8 cellular contexts compared by ENCODE assay signal in the genomic region with DNA sequence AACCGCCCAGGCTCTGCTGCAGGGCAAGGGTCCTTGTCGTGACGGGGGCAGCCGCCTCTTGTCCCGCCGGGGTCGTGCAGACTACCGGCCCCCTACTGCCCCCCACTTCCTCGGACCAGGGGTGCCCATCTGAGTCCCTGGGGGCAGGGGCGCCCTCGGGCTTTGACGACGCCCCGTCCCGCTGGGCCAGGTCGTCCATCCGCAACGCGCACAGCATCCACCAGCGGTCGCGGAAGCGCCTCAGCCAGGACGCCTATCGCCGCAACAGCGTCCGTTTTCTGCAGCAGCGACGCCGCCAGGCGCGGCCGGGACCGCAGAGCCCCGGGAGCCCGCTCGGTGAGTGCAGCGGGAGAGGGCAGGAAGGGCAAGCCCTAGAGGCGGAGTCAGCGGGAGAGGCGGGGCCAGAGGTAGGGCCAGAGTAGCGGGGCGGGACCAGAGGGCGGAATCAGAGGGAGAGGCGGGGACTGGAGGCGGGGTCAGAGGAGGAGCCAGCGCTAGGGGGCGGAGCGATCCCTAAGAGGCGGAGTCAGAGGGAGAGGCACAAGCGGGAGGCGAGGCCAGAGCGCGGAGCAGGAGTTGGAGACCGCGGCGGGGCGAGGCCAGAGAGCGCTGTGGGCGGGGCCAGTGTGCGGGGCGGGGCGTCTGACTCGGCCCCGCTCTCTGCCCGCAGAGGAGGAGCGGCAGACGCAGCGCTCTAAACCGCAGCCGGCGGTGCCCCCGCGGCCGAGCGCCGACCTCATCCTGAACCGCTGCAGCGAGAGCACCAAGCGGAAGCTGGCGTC. TPM values are rescaled to one million over a fixed set of nuclear protein-coding genes. Genes with fewer than 3 reads are reported as not detected.
DNase-seq lines count a peak whose midpoint lies in the region; ATAC-seq and TF ChIP-seq lines count a peak whose summit lies in the region.
"Not testable (repeated sequence)": the region's sequence is repeated elsewhere in the genome, so short reads cannot be mapped to it uniquely, and the experiment has no call there.

No MANE protein-coding gene starts in this region.

- H3K9me3 ChIP-seq in iPS-20b (ENCODE audit: insufficient read depth, low read depth, low read length) = not testable (repeated sequence)

- POLR2A ChIA-PET in AG04449 (lab: Yijun Ruan, JAX); activated B cell treated with CpG ODN at 0.5 μM for 24 hours (lab: Charles Lee): not testable (repeated sequence)

- H3K4me3 Mint-ChIP-seq in activated B cell treated with CpG ODN at 0.5 μM for 24 hours (peak overlapping the region; percentile 52), brain (peak overlapping the region in 4 of 5 experiments; percentile 30 to 72 (median 45))

- TF ChIP-seq CTCF in AG04449 (IDR thresholded peaks at IDR 0.05; ENCODE audit: insufficient read depth, low read length, missing control alignments); activated B cell treated with CpG ODN at 0.5 μM for 24 hours (IDR thresholded peaks at IDR 0.05); brain (conservative IDR thresholded peaks at IDR 0.05): not testable (repeated sequence)

- DNase-seq in AG04449 (ENCODE audit: low read depth, low spot score) = not testable (repeated sequence)
- DNase-seq in NCI-H446 (lab: John Stamatoyannopoulos, UW) (peak; percentile 14 to 64), activated B cell treated with CpG ODN at 0.5 μM for 24 hours (peak; percentile 99)

- H3K36me3 Mint-ChIP-seq in activated B cell treated with CpG ODN at 0.5 μM for 24 hours (ENCODE audit: low read depth); brain: not testable (repeated sequence)

- H3K4me1 ChIP-seq in iPS-20b (ENCODE audit: insufficient read depth, low read length) = not testable (repeated sequence)

- not testable (repeated sequence) for H3K27me3 Mint-ChIP-seq in activated B cell treated with CpG ODN at 0.5 μM for 24 hours, brain

- not testable (repeated sequence) for H3K27ac ChIP-seq in iPS-20b (ENCODE audit: low read length)
- H3K27ac ChIP-seq in skin epidermis = peak overlapping the region in 3 of 21 experiments; percentile 14 to 40 (median 29)

- peak; percentile 84 for ATAC-seq in GM19438 (IDR thresholded peaks at IDR 0.05; ENCODE audit: low read depth, unreplicated experiment)
- ATAC-seq in HG03432 (IDR thresholded peaks at IDR 0.05; ENCODE audit: unreplicated experiment) = peak; percentile 87
- ATAC-seq in activated B cell treated with CpG ODN at 0.5 μM for 24 hours (ENCODE audit: low read depth) = peak; percentile 93

- not testable (repeated sequence) for H3K36me3 ChIP-seq in iPS-20b (ENCODE audit: insufficient read depth, low read depth, low read length)

- H3K27ac Mint-ChIP-seq in activated B cell treated with CpG ODN at 0.5 μM for 24 hours, brain: not testable (repeated sequence)

- H3K4me3 ChIP-seq in AG04449 (ENCODE audit: low read depth, low read length) (peak overlapping the region; percentile 44), iPS-20b (ENCODE audit: low read length) (peak overlapping the region; percentile 40; the same call in 1 of the 2 replicates), skin epidermis (peak overlapping the region; percentile 10 to 34 (median 22))

- intact Hi-C loops in activated B cell treated with CpG ODN at 0.5 μM for 24 hours (cut with micrococcal nuclease) = not testable (repeated sequence)

- not testable (repeated sequence) for H3K9ac ChIP-seq in iPS-20b (ENCODE audit: low read depth, low read length)

- H3K27me3 ChIP-seq in iPS-20b (ENCODE audit: insufficient read depth, low read length) = not testable (repeated sequence)

- H3K4me1 Mint-ChIP-seq in activated B cell treated with CpG ODN at 0.5 μM for 24 hours, brain: not testable (repeated sequence)

- not testable (repeated sequence) for H3K9me3 Mint-ChIP-seq in activated B cell treated with CpG ODN at 0.5 μM for 24 hours, brain

- CTCF ChIA-PET in AG04449 (lab: Yijun Ruan, JAX); activated B cell treated with CpG ODN at 0.5 μM for 24 hours (lab: Charles Lee): not testable (repeated sequence)

RNA-seq across cellular contexts. Expression of a gene that starts 14.7 kb away (rescaled TPM):
- 106 and 121 TPM in 2 replicates for total RNA-seq in activated B cell treated with CpG ODN at 0.5 μM for 24 hours
- polyA plus RNA-seq in brain (ENCODE audit: insufficient read depth, low read depth, low replicate concordance) = 1.6 TPM
